Comparison of ENCODE assay signal across 22 cellular contexts in the genomic region with DNA sequence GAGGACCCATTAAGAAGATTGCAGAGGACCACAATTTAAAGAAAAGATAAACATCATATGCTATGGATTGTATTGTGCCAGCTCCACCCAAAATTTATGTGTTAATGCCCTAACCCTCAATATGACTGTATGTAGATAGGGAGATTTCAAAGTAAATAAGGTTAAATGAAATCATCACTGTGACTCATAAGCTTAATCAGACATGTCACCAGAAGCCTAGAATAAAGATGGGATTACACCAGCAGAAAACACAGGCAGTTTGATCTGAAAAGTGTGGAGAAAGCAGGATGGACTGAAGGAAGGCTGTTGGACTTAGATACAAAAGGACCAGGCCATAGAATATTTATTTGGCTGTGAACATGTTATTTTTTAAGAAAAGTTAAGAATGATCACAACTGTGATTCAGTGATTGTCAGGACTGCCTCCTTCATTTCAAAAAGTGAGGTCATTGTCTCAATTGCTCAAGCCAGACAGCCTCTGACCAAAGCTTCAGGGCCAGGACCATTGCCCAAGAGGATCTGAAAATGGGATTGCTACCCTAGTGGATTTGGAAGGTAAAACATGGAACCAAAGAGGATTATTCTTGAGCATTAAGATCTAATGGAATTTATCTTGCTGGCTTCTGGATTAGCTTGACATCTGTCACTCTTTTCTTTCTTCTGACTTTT.
A peak's percentile ranks its signal among the peaks of the same experiment; 100 is the strongest.
DNase-seq lines count a peak whose midpoint lies in the region; ATAC-seq and TF ChIP-seq lines count a peak whose summit lies in the region.
"Had no signal": no experiment of that assay in that cellular context is flagged by ENCODE, and none has a peak within 500 bp of the region (broad histone marks: within the 10 kb centered on the region; RNA-seq: fewer than 3 reads in every experiment).

No MANE protein-coding gene starts in this region.

- H3K4me3 ChIP-seq in endodermal cell (ENCODE audit: low read length), result no peak overlapping the region
- H3K4me3 ChIP-seq: ascending aorta, lower lobe of right lung, suprapubic skin had no signal

- no peaks in the 10 kb centered on the region for H3K36me3 ChIP-seq in endodermal cell (ENCODE audit: control insufficient read depth, insufficient read depth, low read length)
- H3K36me3 ChIP-seq: ascending aorta, lower lobe of right lung, suprapubic skin had no signal

- ATAC-seq in HG03432 (IDR thresholded peaks at IDR 0.05; ENCODE audit: unreplicated experiment) (no peak), HG02981 (IDR thresholded peaks at IDR 0.05; ENCODE audit: unreplicated experiment) (no peak)
- ATAC-seq: HepG2, lower lobe of right lung had no signal

- H3K27ac ChIP-seq in endodermal cell (ENCODE audit: low read depth, low read length), result no peak overlapping the region
- H3K27ac ChIP-seq: ascending aorta, lower lobe of right lung, suprapubic skin had no signal

- CTCF ChIA-PET in activated CD4-positive, alpha-beta T cell treated with anti-CD3 and anti-CD28 coated beads, Interleukin-2, amount 10 ng/mL, durations not matched to agents 7 days and 5 days (lab: Charles Lee), result no interaction called here

- POLR2A ChIA-PET in activated CD4-positive, alpha-beta T cell treated with anti-CD3 and anti-CD28 coated beads, Interleukin-2, amount 10 ng/mL, durations not matched to agents 7 days and 5 days (lab: Charles Lee), result no interaction called here

- no peaks in the 10 kb centered on the region for H3K4me1 ChIP-seq in endodermal cell (ENCODE audit: control insufficient read depth, insufficient read depth, low read length)
- H3K4me1 ChIP-seq: ascending aorta, lower lobe of right lung, suprapubic skin had no signal

- H3K27me3 ChIP-seq in endodermal cell (ENCODE audit: control insufficient read depth, insufficient read depth, low read length, poor library complexity, severe bottlenecking), result no peaks in the 10 kb centered on the region
- H3K27me3 ChIP-seq: ascending aorta, suprapubic skin had no signal

- H3K9me3 ChIP-seq in endodermal cell (ENCODE audit: control insufficient read depth, low read length), result no peaks in the 10 kb centered on the region
- H3K9me3 ChIP-seq: ascending aorta, lower lobe of right lung, suprapubic skin had no signal

- H3K4me1 Mint-ChIP-seq in endodermal cell, result no peaks in the 10 kb centered on the region
- H3K4me1 Mint-ChIP-seq in activated CD4-positive, alpha-beta T cell treated with anti-CD3 and anti-CD28 coated beads, Interleukin-2, amount 10 ng/mL, durations not matched to agents 7 days and 5 days, result no peaks in the 10 kb centered on the region
- H3K4me1 Mint-ChIP-seq: activated naive CD8-positive, alpha-beta T cell treated with anti-CD3 and anti-CD28 coated beads, Interleukin-2, amount 10 ng/mL, durations not matched to agents 7 days and 5 days; CD14-positive monocyte had no signal

- DNase-seq in H4 (ENCODE audit: low spot score), result peak; percentile 27
- DNase-seq in NCI-H82 treated with DMSO at 0.1 percent for 48 hours (lab: John Stamatoyannopoulos, UW; ENCODE audit: unreplicated experiment), result peak; percentile 98
- DNase-seq in endodermal cell, result no peak
- DNase-seq in myocyte (ENCODE audit: low read depth), result peak; percentile 33
- no peak for DNase-seq in activated CD4-positive, alpha-beta T cell treated with anti-CD3 and anti-CD28 coated beads, Interleukin-2, amount 10 ng/mL, durations not matched to agents 7 days and 5 days
- DNase-seq: activated CD4-positive, alpha-beta T cell treated with anti-CD3 and anti-CD28 coated beads for 4 hours; activated CD8-positive, alpha-beta memory T cell treated with anti-CD3 and anti-CD28 coated beads for 24 hours; activated effector memory CD4-positive, alpha-beta T cell treated with anti-CD3 and anti-CD28 coated beads, Interleukin-2, amount 50 U/mL, for 16 hours; activated naive CD8-positive, alpha-beta T cell treated with anti-CD3 and anti-CD28 coated beads, Interleukin-2, amount 10 ng/mL, durations not matched to agents 7 days and 5 days; activated T-cell treated with anti-CD3 and anti-CD28 coated beads, Interleukin-2, amount 50 U/mL, for 1 hour; dermis blood vessel endothelial cell; lower lobe of right lung; NK-92 treated with Interleukin-12 subunit alpha and Interleukin-12 subunit beta, amount 100 ng/mL, for 24 hours; RPMI8226; stimulated activated naive CD4-positive, alpha-beta T cell; T-helper 2 cell had no signal

- H3K27me3 Mint-ChIP-seq in endodermal cell (ENCODE audit: insufficient read depth), result no peaks in the 10 kb centered on the region
- H3K27me3 Mint-ChIP-seq in activated CD4-positive, alpha-beta T cell treated with anti-CD3 and anti-CD28 coated beads, Interleukin-2, amount 10 ng/mL, durations not matched to agents 7 days and 5 days, result no peaks in the 10 kb centered on the region
- H3K27me3 Mint-ChIP-seq: activated naive CD8-positive, alpha-beta T cell treated with anti-CD3 and anti-CD28 coated beads, Interleukin-2, amount 10 ng/mL, durations not matched to agents 7 days and 5 days had no signal

- no peaks in the 10 kb centered on the region for H3K9me3 Mint-ChIP-seq in endodermal cell
- no peaks in the 10 kb centered on the region for H3K9me3 Mint-ChIP-seq in activated CD4-positive, alpha-beta T cell treated with anti-CD3 and anti-CD28 coated beads, Interleukin-2, amount 10 ng/mL, durations not matched to agents 7 days and 5 days

- TF ChIP-seq CTCF in endodermal cell (conservative IDR thresholded peaks at IDR 0.05), result peak; percentile 36

- no peaks in the 10 kb centered on the region for H3K36me3 Mint-ChIP-seq in endodermal cell (ENCODE audit: low read depth)
- no peaks in the 10 kb centered on the region for H3K36me3 Mint-ChIP-seq in activated CD4-positive, alpha-beta T cell treated with anti-CD3 and anti-CD28 coated beads, Interleukin-2, amount 10 ng/mL, durations not matched to agents 7 days and 5 days (ENCODE audit: low read depth)
- H3K36me3 Mint-ChIP-seq: activated naive CD8-positive, alpha-beta T cell treated with anti-CD3 and anti-CD28 coated beads, Interleukin-2, amount 10 ng/mL, durations not matched to agents 7 days and 5 days; CD14-positive monocyte had no signal

- no peak overlapping the region for H3K27ac Mint-ChIP-seq in endodermal cell
- no peak overlapping the region for H3K27ac Mint-ChIP-seq in activated CD4-positive, alpha-beta T cell treated with anti-CD3 and anti-CD28 coated beads, Interleukin-2, amount 10 ng/mL, durations not matched to agents 7 days and 5 days
- H3K27ac Mint-ChIP-seq: activated naive CD8-positive, alpha-beta T cell treated with anti-CD3 and anti-CD28 coated beads, Interleukin-2, amount 10 ng/mL, durations not matched to agents 7 days and 5 days; CD14-positive monocyte had no signal

- no peak overlapping the region for H3K4me3 Mint-ChIP-seq in endodermal cell
- no peak overlapping the region for H3K4me3 Mint-ChIP-seq in activated CD4-positive, alpha-beta T cell treated with anti-CD3 and anti-CD28 coated beads, Interleukin-2, amount 10 ng/mL, durations not matched to agents 7 days and 5 days
- H3K4me3 Mint-ChIP-seq: activated naive CD8-positive, alpha-beta T cell treated with anti-CD3 and anti-CD28 coated beads, Interleukin-2, amount 10 ng/mL, durations not matched to agents 7 days and 5 days; CD14-positive monocyte had no signal

- no peak overlapping the region for H3K9ac ChIP-seq in endodermal cell (ENCODE audit: extremely low read depth, low read length, poor library complexity, severe bottlenecking)

Comparison
In these comparisons a context has a peak if more than half of its experiments do, and no peak if none do; other contexts are left out.
1. DNase-seq: peak in H4 (single experiment), NCI-H82 treated with DMSO at 0.1 percent for 48 hours (single experiment) and myocyte (single experiment); none in endodermal cell (single experiment) and activated CD4-positive, alpha-beta T cell treated with anti-CD3 and anti-CD28 coated beads, Interleukin-2, amount 10 ng/mL, durations not matched to agents 7 days and 5 days (single experiment).